11 cellular contexts compared by ENCODE assay signal in the genomic region with DNA sequence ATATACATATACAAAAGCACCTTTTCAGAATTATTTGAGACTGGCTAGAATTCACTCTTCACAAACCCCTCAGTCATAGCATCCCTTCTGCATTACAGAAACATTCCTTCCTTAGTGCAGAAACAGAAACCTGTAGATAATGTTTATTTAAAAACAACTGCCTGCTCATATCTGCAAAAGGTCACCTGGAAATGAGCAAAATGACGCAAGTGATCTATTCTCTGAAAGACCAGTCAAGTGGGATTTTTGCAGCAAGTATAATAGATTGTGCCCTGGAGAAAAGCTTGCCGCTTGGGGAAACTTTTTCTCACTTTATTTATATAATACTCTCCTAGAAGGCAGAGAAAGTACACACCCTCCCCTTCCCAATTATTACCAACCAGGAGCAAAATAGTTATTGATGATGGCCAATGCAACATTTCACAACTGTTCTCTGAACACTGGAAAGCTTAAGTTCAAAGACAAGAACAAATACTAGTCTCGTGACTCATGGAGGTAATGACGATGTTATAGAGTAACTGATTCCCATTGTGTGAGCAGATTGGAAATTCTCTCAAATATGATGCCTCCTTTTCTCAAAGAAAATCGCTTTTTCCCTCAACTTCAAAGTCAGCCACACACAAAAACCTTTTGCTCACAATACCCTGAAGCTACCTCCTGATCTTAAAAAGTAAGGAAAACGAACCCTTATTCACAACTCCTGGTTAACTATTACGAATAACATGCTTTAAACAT. TPM values are rescaled to one million over a fixed set of nuclear protein-coding genes. Genes with fewer than 3 reads are reported as not detected.
DNase-seq lines count a peak whose midpoint lies in the region; ATAC-seq and TF ChIP-seq lines count a peak whose summit lies in the region.
"Had no signal": no experiment of that assay in that cellular context is flagged by ENCODE, and none has a peak within 500 bp of the region (broad histone marks: within the 10 kb centered on the region; RNA-seq: fewer than 3 reads in every experiment).

No MANE protein-coding gene starts in this region.

- H3K4me3 Mint-ChIP-seq in mesothelial cell of epicardium: peak overlapping the region; percentile 55
- no peak overlapping the region for H3K4me3 Mint-ChIP-seq in activated CD4-positive, alpha-beta memory T cell treated with anti-CD3 and anti-CD28 coated beads for 36 hours
- H3K4me3 Mint-ChIP-seq: activated naive CD4-positive, alpha-beta T cell treated with anti-CD3 and anti-CD28 coated beads, Interleukin-2, amount 50 U/mL, for 24 hours had no signal

- H3K27me3 Mint-ChIP-seq in mesothelial cell of epicardium (ENCODE audit: low read depth): no peaks in the 10 kb centered on the region
- H3K27me3 Mint-ChIP-seq in activated CD4-positive, alpha-beta memory T cell treated with anti-CD3 and anti-CD28 coated beads for 36 hours: no peaks in the 10 kb centered on the region
- H3K27me3 Mint-ChIP-seq: activated naive CD4-positive, alpha-beta T cell treated with anti-CD3 and anti-CD28 coated beads, Interleukin-2, amount 50 U/mL, for 24 hours had no signal

- H3K4me3 ChIP-seq in AG10803 (ENCODE audit: low read length): peak overlapping the region; percentile 38

- H3K27ac Mint-ChIP-seq in mesothelial cell of epicardium: peak overlapping the region; percentile 96
- H3K27ac Mint-ChIP-seq in activated CD4-positive, alpha-beta memory T cell treated with anti-CD3 and anti-CD28 coated beads for 36 hours: no peak overlapping the region
- H3K27ac Mint-ChIP-seq: activated naive CD4-positive, alpha-beta T cell treated with anti-CD3 and anti-CD28 coated beads, Interleukin-2, amount 50 U/mL, for 24 hours had no signal

- H3K36me3 Mint-ChIP-seq in mesothelial cell of epicardium: peaks cover 11% of the 10 kb centered on the region
- no peaks in the 10 kb centered on the region for H3K36me3 Mint-ChIP-seq in activated CD4-positive, alpha-beta memory T cell treated with anti-CD3 and anti-CD28 coated beads for 36 hours
- H3K36me3 Mint-ChIP-seq: activated naive CD4-positive, alpha-beta T cell treated with anti-CD3 and anti-CD28 coated beads, Interleukin-2, amount 50 U/mL, for 24 hours had no signal

- no peak for ATAC-seq in GM21528 (IDR thresholded peaks at IDR 0.05; ENCODE audit: low FRiP score, unreplicated experiment)

- peak; percentile 61 for DNase-seq in AG10803 (ENCODE audit: low read depth)
- peak; percentile 5 for DNase-seq in HuH-7.5 (ENCODE audit: low spot score)
- peak; percentile 76 for DNase-seq in dermis blood vessel endothelial cell
- DNase-seq in mesothelial cell of epicardium (ENCODE audit: low spot score in 2 of 2, unreplicated experiment in 2 of 2): no peak
- DNase-seq in SK-N-DZ (ENCODE audit: low spot score): no peak
- no peak for DNase-seq in NCI-H1105 treated with DMSO at 0.1 percent for 48 hours (lab: John Stamatoyannopoulos, UW)
- DNase-seq in activated CD4-positive, alpha-beta memory T cell treated with anti-CD3 and anti-CD28 coated beads for 36 hours: no peak
- DNase-seq: DND-41; stimulated activated CD4-positive, alpha-beta T cell treated with anti-CD3 and anti-CD28 coated beads, Interleukin-15, amount 100 ng/mL, for 24 hours had no signal

- intact Hi-C loops in activated CD4-positive, alpha-beta memory T cell treated with anti-CD3 and anti-CD28 coated beads for 36 hours (cut with micrococcal nuclease): no loop called here

- H3K4me1 Mint-ChIP-seq in mesothelial cell of epicardium: peaks cover 55% of the 10 kb centered on the region
- H3K4me1 Mint-ChIP-seq in activated CD4-positive, alpha-beta memory T cell treated with anti-CD3 and anti-CD28 coated beads for 36 hours (ENCODE audit: low read depth): no peaks in the 10 kb centered on the region
- H3K4me1 Mint-ChIP-seq: activated naive CD4-positive, alpha-beta T cell treated with anti-CD3 and anti-CD28 coated beads, Interleukin-2, amount 50 U/mL, for 24 hours had no signal

- CTCF ChIA-PET in activated CD4-positive, alpha-beta memory T cell treated with anti-CD3 and anti-CD28 coated beads for 36 hours (lab: Charles Lee): no interaction called here

- no peak for TF ChIP-seq CTCF in AG10803 (conservative IDR thresholded peaks at IDR 0.05; ENCODE audit: low read length)
- TF ChIP-seq CTCF in mesothelial cell of epicardium (IDR thresholded peaks at IDR 0.05; ENCODE audit: unreplicated experiment): no peak

- POLR2A ChIA-PET in activated CD4-positive, alpha-beta memory T cell treated with anti-CD3 and anti-CD28 coated beads for 36 hours (lab: Charles Lee): no interaction called here

- peaks cover 17% of the 10 kb centered on the region for H3K9me3 Mint-ChIP-seq in mesothelial cell of epicardium
- H3K9me3 Mint-ChIP-seq in activated CD4-positive, alpha-beta memory T cell treated with anti-CD3 and anti-CD28 coated beads for 36 hours: no peaks in the 10 kb centered on the region
- H3K9me3 Mint-ChIP-seq: activated naive CD4-positive, alpha-beta T cell treated with anti-CD3 and anti-CD28 coated beads, Interleukin-2, amount 50 U/mL, for 24 hours had no signal

RNA-seq across cellular contexts. Expression of a gene that starts 41.2 kb away (rescaled TPM):
- total RNA-seq in dermis blood vessel endothelial cell: 52.9 and 63.8 TPM in 2 replicates
- 48.3 to 52.5 TPM (median 48.8 TPM) in 3 replicates for total RNA-seq in mesothelial cell of epicardium
- polyA plus RNA-seq in SK-N-DZ (2014; cell fraction: cytosol; rRNA removed): 0.92 and 1.9 TPM in 2 replicates
- polyA plus RNA-seq in SK-N-DZ (2014; cell fraction: nucleus; rRNA removed): 1.1 and 2.8 TPM in 2 replicates
- total RNA-seq in activated CD4-positive, alpha-beta memory T cell treated with anti-CD3 and anti-CD28 coated beads for 36 hours: under 1 TPM; 0.27 to 0.36 TPM

Comparison
In these comparisons a context has a peak if more than half of its experiments do, and no peak if none do; other contexts are left out.
1. DNase-seq: peak in AG10803 (single experiment), HuH-7.5 (single experiment) and dermis blood vessel endothelial cell (single experiment); none in mesothelial cell of epicardium (0 of 2), SK-N-DZ (single experiment), NCI-H1105 treated with DMSO at 0.1 percent for 48 hours (single experiment) and activated CD4-positive, alpha-beta memory T cell treated with anti-CD3 and anti-CD28 coated beads for 36 hours (single experiment).
2. RNA of a gene that starts 41.2 kb away (total RNA-seq): 52.9 to 63.8 TPM in dermis blood vessel endothelial cell and 48.3 to 52.5 TPM in mesothelial cell of epicardium; 0.27 to 0.36 TPM in activated CD4-positive, alpha-beta memory T cell treated with anti-CD3 and anti-CD28 coated beads for 36 hours; every median in the first group is over 10 times any median in the second.